1 cellular context compared by ENCODE assay signal in the genomic region with DNA sequence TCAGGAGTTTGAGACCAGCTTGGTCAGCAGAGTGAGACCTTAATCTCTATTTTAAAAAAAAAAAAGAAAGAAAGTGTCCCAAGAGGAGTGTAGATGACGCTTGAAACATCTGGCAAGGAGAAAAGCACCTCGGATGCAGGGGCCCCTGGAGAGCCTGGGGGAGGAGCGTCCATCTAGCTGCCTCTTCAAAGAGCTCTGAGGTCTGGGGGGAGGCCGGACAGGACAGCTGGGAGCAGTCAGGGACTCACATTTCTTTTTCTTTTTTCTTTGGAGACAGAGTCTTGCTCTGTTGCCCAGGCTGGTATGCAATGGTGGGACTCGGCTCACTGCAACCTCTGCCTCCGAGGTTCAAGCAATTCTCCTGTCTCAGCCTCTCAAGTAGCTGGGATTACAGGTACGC.
TF ChIP-seq lines count a peak whose summit lies in the region.

No MANE protein-coding gene starts in this region.

TF ChIP-seq in WTC11, 78 proteins besides CTCF, POLR2A, EP300 and RAD21 (continued from another document):
- TF ChIP-seq, protein P1, sequence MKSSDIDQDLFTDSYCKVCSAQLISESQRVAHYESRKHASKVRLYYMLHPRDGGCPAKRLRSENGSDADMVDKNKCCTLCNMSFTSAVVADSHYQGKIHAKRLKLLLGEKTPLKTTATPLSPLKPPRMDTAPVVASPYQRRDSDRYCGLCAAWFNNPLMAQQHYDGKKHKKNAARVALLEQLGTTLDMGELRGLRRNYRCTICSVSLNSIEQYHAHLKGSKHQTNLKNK (CRISPR knock-in tag; IDR thresholded peaks at IDR 0.05) = no peak
- no peak for TF ChIP-seq ZNF232 (CRISPR knock-in tag; IDR thresholded peaks at IDR 0.05)
- TF ChIP-seq, protein P2, sequence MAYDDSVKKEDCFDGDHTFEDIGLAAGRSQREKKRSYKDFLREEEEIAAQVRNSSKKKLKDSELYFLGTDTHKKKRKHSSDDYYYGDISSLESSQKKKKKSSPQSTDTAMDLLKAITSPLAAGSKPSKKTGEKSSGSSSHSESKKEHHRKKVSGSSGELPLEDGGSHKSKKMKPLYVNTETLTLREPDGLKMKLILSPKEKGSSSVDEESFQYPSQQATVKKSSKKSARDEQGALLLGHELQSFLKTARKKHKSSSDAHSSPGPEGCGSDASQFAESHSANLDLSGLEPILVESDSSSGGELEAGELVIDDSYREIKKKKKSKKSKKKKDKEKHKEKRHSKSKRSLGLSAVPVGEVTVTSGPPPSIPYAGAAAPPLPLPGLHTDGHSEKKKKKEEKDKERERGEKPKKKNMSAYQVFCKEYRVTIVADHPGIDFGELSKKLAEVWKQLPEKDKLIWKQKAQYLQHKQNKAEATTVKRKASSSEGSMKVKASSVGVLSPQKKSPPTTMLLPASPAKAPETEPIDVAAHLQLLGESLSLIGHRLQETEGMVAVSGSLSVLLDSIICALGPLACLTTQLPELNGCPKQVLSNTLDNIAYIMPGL (CRISPR knock-in tag; IDR thresholded peaks at IDR 0.05) = no peak
- no peak for TF ChIP-seq ZBTB21 (CRISPR knock-in tag; IDR thresholded peaks at IDR 0.05; ENCODE audit: borderline replicate concordance)
